2 cellular contexts compared by ENCODE assay signal in the genomic region with DNA sequence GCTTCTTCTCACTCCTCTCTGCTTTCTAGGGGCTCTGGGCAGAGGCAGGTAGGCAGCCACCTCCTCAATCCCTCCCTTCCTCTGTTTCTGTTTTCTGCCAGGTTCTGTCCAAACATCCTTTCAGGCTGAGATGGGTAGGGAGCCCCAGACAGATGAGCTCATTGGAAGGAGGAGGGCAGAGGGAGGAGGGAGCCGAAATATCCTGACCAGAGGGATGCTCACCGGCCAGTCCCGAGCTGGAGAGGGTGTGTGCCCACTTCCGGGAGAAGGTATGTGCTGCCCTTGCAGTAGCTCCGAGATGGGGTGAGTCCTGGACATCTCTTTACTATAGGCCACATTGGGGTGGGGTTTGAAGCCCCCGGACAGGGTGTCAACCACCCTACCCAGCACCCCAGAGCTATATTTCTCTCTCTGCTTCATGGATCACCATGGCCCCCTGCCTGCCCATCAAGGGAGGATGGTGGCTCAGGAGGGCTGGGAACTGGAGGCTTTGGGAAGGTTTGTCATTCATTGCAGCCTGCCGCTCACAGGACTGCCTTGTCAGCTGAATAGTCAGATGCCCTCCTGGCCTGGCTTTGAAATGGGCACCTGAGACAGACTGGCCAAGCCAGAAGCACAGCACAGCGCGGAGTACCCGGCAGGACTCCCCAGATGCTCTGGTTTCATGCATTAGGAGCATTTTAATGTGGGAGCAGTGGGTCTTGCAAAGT.
TF ChIP-seq lines count a peak whose summit lies in the region.

No MANE protein-coding gene starts in this region.

TF ChIP-seq in HepG2, 621 proteins besides CTCF, POLR2A, EP300 and RAD21:
- TF ChIP-seq ZNF263 (CRISPR knock-in tag; IDR thresholded peaks at IDR 0.05), result peak; percentile 34; the same call in 1 of the 2 replicates
- TF ChIP-seq TGIF2 (CRISPR knock-in tag; IDR thresholded peaks at IDR 0.05), result no peak
- peak in 1 of 2 experiments; percentile 34; a peak in 1 of 4 replicates for TF ChIP-seq MAFK (conservative IDR thresholded peaks at IDR 0.05 in 1 of 2, IDR thresholded peaks at IDR 0.05 in 1 of 2; ENCODE audit: low read length in 2 of 2)
- no peak for TF ChIP-seq ZNF280B (CRISPR knock-in tag; IDR thresholded peaks at IDR 0.05; ENCODE audit: borderline replicate concordance)
- no peak for TF ChIP-seq ZNF432 (CRISPR knock-in tag; IDR thresholded peaks at IDR 0.05; ENCODE audit: borderline replicate concordance)
- no peak for TF ChIP-seq ATAD3A (CRISPR knock-in tag; IDR thresholded peaks at IDR 0.05)
- TF ChIP-seq RXRB (CRISPR knock-in tag; IDR thresholded peaks at IDR 0.05; ENCODE audit: borderline replicate concordance), result no peak
- no peak for TF ChIP-seq RELA (CRISPR knock-in tag; IDR thresholded peaks at IDR 0.05)

TF ChIP-seq in K562, 482 proteins besides CTCF, POLR2A, EP300 and RAD21:
- TF ChIP-seq DACH1 (IDR thresholded peaks at IDR 0.05; ENCODE audit: partially characterized antibody), result no peak
- no peak for TF ChIP-seq RBM14 (IDR thresholded peaks at IDR 0.05; ENCODE audit: borderline replicate concordance, insufficient read depth, low read depth, low read length)
- no peak for TF ChIP-seq EGR1 (conservative IDR thresholded peaks at IDR 0.05)
- peak; percentile 72 for TF ChIP-seq ZNF263 (CRISPR knock-in tag; IDR thresholded peaks at IDR 0.05; ENCODE audit: borderline replicate concordance)
- no peak for TF ChIP-seq ZNF431 (CRISPR knock-in tag; IDR thresholded peaks at IDR 0.05)
- no peak for TF ChIP-seq SNAPC5 (CRISPR knock-in tag; IDR thresholded peaks at IDR 0.05)
- no peak for TF ChIP-seq ZFPM2 (CRISPR knock-in tag; IDR thresholded peaks at IDR 0.05)
- TF ChIP-seq KHSRP (IDR thresholded peaks at IDR 0.05), result no peak
